Comparison of ENCODE assay signal across 1 cellular context in the genomic region with DNA sequence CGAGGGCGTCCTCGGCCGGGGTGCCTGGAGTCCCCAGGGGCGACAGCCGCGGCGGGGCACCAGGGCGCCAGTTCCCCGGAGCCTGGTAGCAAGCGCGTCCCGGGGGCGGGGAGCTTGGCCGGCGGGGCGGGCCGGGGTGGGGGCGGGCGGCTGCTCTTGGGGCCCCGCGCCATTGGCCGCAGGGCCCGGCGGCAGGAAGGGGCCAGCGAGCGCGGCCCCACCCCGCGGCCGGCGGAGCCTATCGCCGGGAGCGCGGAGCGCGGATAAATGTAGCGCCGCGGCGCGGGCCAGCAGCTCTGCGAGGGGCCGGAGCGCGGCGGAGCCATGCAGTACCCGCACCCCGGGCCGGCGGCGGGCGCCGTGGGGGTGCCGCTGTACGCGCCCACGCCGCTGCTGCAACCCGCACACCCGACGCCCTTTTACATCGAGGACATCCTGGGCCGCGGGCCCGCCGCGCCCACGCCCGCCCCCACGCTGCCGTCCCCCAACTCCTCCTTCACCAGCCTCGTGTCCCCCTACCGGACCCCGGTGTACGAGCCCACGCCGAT.
TF ChIP-seq lines count a peak whose summit lies in the region.

A gene (plus strand): TSS at position 293 of the 548 bp plus-strand sequence. CDS start 32 bp downstream, at position 325.

TF ChIP-seq in SK-N-SH, 30 proteins besides CTCF, POLR2A, EP300 and RAD21 (continued from another document):
- TF ChIP-seq, protein P1, sequence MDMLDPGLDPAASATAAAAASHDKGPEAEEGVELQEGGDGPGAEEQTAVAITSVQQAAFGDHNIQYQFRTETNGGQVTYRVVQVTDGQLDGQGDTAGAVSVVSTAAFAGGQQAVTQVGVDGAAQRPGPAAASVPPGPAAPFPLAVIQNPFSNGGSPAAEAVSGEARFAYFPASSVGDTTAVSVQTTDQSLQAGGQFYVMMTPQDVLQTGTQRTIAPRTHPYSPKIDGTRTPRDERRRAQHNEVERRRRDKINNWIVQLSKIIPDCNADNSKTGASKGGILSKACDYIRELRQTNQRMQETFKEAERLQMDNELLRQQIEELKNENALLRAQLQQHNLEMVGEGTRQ (IDR thresholded peaks at IDR 0.05; ENCODE audit: borderline replicate concordance, low read depth, low read length): no peak
- TF ChIP-seq YY1 (IDR thresholded peaks at IDR 0.05; ENCODE audit: low read depth): no peak
- TF ChIP-seq, protein P2, sequence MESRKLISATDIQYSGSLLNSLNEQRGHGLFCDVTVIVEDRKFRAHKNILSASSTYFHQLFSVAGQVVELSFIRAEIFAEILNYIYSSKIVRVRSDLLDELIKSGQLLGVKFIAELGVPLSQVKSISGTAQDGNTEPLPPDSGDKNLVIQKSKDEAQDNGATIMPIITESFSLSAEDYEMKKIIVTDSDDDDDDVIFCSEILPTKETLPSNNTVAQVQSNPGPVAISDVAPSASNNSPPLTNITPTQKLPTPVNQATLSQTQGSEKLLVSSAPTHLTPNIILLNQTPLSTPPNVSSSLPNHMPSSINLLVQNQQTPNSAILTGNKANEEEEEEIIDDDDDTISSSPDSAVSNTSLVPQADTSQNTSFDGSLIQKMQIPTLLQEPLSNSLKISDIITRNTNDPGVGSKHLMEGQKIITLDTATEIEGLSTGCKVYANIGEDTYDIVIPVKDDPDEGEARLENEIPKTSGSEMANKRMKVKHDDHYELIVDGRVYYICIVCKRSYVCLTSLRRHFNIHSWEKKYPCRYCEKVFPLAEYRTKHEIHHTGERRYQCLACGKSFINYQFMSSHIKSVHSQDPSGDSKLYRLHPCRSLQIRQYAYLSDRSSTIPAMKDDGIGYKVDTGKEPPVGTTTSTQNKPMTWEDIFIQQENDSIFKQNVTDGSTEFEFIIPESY (IDR thresholded peaks at IDR 0.05; ENCODE audit: borderline replicate concordance, low read depth): no peak
- no peak for TF ChIP-seq FOXM1 (IDR thresholded peaks at IDR 0.05; ENCODE audit: low read depth)
- no peak for TF ChIP-seq POLR2AphosphoS5 (IDR thresholded peaks at IDR 0.05; ENCODE audit: low read depth, low read length)
- no peak for TF ChIP-seq RXRA (IDR thresholded peaks at IDR 0.05; ENCODE audit: borderline replicate concordance, low read depth)
